27 cellular contexts compared by ENCODE assay signal in genomic region chr16:85426806-85427205, GRCh38.
"Had no signal": no experiment of that assay in that cellular context is flagged by ENCODE, and none has a peak within 500 bp of the region (broad histone marks: within the 10 kb centered on the region; RNA-seq: fewer than 3 reads in every experiment).

No MANE protein-coding gene starts in this region.

- ATAC-seq: activated CD4-positive, alpha-beta T cell treated with anti-CD3 and anti-CD28 coated beads for 36 hours; activated naive CD8-positive, alpha-beta T cell treated with anti-CD3 and anti-CD28 coated beads, Interleukin-2, amount 50 U/mL, for 24 hours; esophagus mucosa; gastroesophageal sphincter; heart left ventricle; left lung; right cardiac atrium; stimulated activated naive CD8-positive, alpha-beta T cell treated with anti-CD3 and anti-CD28 coated beads, Interleukin-15, amount 100 ng/mL, for 72 hours had no signal

- H3K9me3 ChIP-seq: gastroesophageal sphincter, heart left ventricle, left lung, prostate gland, SJSA1, suprapubic skin had no signal

- H3K4me3 Mint-ChIP-seq: activated CD4-positive, alpha-beta T cell treated with anti-CD3 and anti-CD28 coated beads for 36 hours; activated naive CD8-positive, alpha-beta T cell treated with anti-CD3 and anti-CD28 coated beads, Interleukin-2, amount 50 U/mL, for 24 hours; central memory CD8-positive, alpha-beta T cell; neural progenitor cell; stimulated activated naive CD8-positive, alpha-beta T cell treated with anti-CD3 and anti-CD28 coated beads, Interleukin-15, amount 100 ng/mL, for 72 hours; T-helper 1 cell treated with Interleukin-12 subunit alpha and Interleukin-12 subunit beta and Interleukin-4 antibody, amounts not matched to agents 30 μg/mL and 1 μg/mL, for 36 hours had no signal

- H3K4me3 ChIP-seq: gastroesophageal sphincter, heart left ventricle, left lung, neural progenitor cell, prostate gland, SJSA1, skin epidermis, suprapubic skin had no signal

- H3K27ac ChIP-seq: brain microvascular endothelial cell, gastroesophageal sphincter, heart left ventricle, left lung, neural progenitor cell, prostate gland, SJSA1, skin epidermis, suprapubic skin had no signal

- H3K36me3 Mint-ChIP-seq: neural progenitor cell had no signal

- H3K9ac ChIP-seq: neural progenitor cell had no signal

- H3K27me3 ChIP-seq: brain microvascular endothelial cell, gastroesophageal sphincter, heart left ventricle, left lung, neural progenitor cell, SJSA1, suprapubic skin had no signal

- H3K36me3 ChIP-seq: brain microvascular endothelial cell, gastroesophageal sphincter, heart left ventricle, left lung, neural progenitor cell, prostate gland, SJSA1, suprapubic skin had no signal

- DNase-seq: activated CD4-positive, alpha-beta T cell treated with anti-CD3 and anti-CD28 coated beads for 36 hours; activated CD4-positive, alpha-beta T cell treated with anti-CD3 and anti-CD28 coated beads, Interleukin-2, amount 50 U/mL, for 48 hours; activated CD8-positive, alpha-beta memory T cell treated with anti-CD3 and anti-CD28 coated beads, Interleukin-2, amount 50 U/mL, for 4 hours; activated naive CD4-positive, alpha-beta T cell treated with Interleukin-2 at 50 U/mL for 16 hours; activated naive CD8-positive, alpha-beta T cell treated with anti-CD3 and anti-CD28 coated beads, Interleukin-2, amount 50 U/mL, for 24 hours; anterior cingulate cortex; brain microvascular endothelial cell; cortex of kidney; heart left ventricle; kidney; mammary epithelial cell; midbrain; right cardiac atrium; stimulated activated CD4-positive, alpha-beta T cell treated with anti-CD3 and anti-CD28 coated beads, Interleukin-15, amount 100 ng/mL, for 24 hours; stimulated activated CD4-positive, alpha-beta T cell treated with anti-CD3 and anti-CD28 coated beads, Interleukin-2, amount 100 ng/mL, for 48 hours; stimulated activated naive CD8-positive, alpha-beta T cell treated with anti-CD3 and anti-CD28 coated beads, Interleukin-15, amount 100 ng/mL, for 72 hours; trophoblast cell had no signal

- H3K27ac Mint-ChIP-seq: activated CD4-positive, alpha-beta T cell treated with anti-CD3 and anti-CD28 coated beads for 36 hours; activated naive CD8-positive, alpha-beta T cell treated with anti-CD3 and anti-CD28 coated beads, Interleukin-2, amount 50 U/mL, for 24 hours; neural progenitor cell; T-helper 1 cell treated with Interleukin-12 subunit alpha and Interleukin-12 subunit beta and Interleukin-4 antibody, amounts not matched to agents 30 μg/mL and 1 μg/mL, for 36 hours had no signal

- H2AFZ ChIP-seq: neural progenitor cell had no signal

- H3K4me1 Mint-ChIP-seq: activated CD4-positive, alpha-beta T cell treated with anti-CD3 and anti-CD28 coated beads for 36 hours; activated naive CD8-positive, alpha-beta T cell treated with anti-CD3 and anti-CD28 coated beads, Interleukin-2, amount 50 U/mL, for 24 hours; central memory CD8-positive, alpha-beta T cell; stimulated activated naive CD8-positive, alpha-beta T cell treated with anti-CD3 and anti-CD28 coated beads, Interleukin-15, amount 100 ng/mL, for 72 hours had no signal

- H3K4me1 ChIP-seq: heart left ventricle, prostate gland, SJSA1 had no signal

- H3K9me3 Mint-ChIP-seq: activated naive CD8-positive, alpha-beta T cell treated with anti-CD3 and anti-CD28 coated beads, Interleukin-2, amount 50 U/mL, for 24 hours; central memory CD8-positive, alpha-beta T cell; neural progenitor cell; stimulated activated naive CD8-positive, alpha-beta T cell treated with anti-CD3 and anti-CD28 coated beads, Interleukin-15, amount 100 ng/mL, for 72 hours; T-helper 1 cell treated with Interleukin-12 subunit alpha and Interleukin-12 subunit beta and Interleukin-4 antibody, amounts not matched to agents 30 μg/mL and 1 μg/mL, for 36 hours had no signal

- H3K4me2 ChIP-seq: neural progenitor cell had no signal

- H3K27me3 Mint-ChIP-seq: stimulated activated naive CD8-positive, alpha-beta T cell treated with anti-CD3 and anti-CD28 coated beads, Interleukin-15, amount 100 ng/mL, for 72 hours had no signal

- FAIRE-seq: kidney had no signal
